Comparison of ENCODE assay signal across 8 cellular contexts in genomic region chr17:29622337-29623282, GRCh38. TPM values are rescaled to one million over a fixed set of nuclear protein-coding genes. Genes with fewer than 3 reads are reported as not detected.
DNase-seq lines count a peak whose midpoint lies in the region; ATAC-seq lines count a peak whose summit lies in the region.

TSS of gene CORO6 (minus strand) at chr17:29622912. CDS start at chr17:29621421, 1,491 bp downstream.

- H4K20me1 ChIP-seq in BLaER1 treated with 17β-estradiol and CSF1 and Interleukin-3, amounts not matched to agents 10 nM and 100 nM, result peaks cover 8 to 57% (median 27%) of the 10 kb centered on the region in 11 experiments; a peak in 20 of 22 replicates

- H3K27me3 ChIP-seq in BLaER1 treated with 17β-estradiol and CSF1 and Interleukin-3, amounts not matched to agents 10 nM and 100 nM, result peaks cover 0 to 1% (median under 1%) of the 10 kb centered on the region in 11 experiments; a peak in 8 of 22 replicates
- H3K27me3 ChIP-seq in effector memory CD4-positive, alpha-beta T cell (replicated peaks; ENCODE audit: control insufficient read depth, insufficient read depth, low read length, poor library complexity, severe bottlenecking), result no peaks in the 10 kb centered on the region

- peak within 1 kb of the TSS in 9 of 11 experiments; percentile 59 to 81 (median 75); a peak in 18 of 22 replicates for H3K27ac ChIP-seq in BLaER1 treated with 17β-estradiol and CSF1 and Interleukin-3, amounts not matched to agents 10 nM and 100 nM
- no peak within 1 kb of the TSS for H3K27ac ChIP-seq in effector memory CD4-positive, alpha-beta T cell (ENCODE audit: insufficient read depth, low read length, poor library complexity, severe bottlenecking)

- H3K4me2 ChIP-seq in BLaER1 treated with 17β-estradiol and CSF1 and Interleukin-3, amounts not matched to agents 10 nM and 100 nM, result peak within 1 kb of the TSS; percentile 93 to 98 (median 96)

- H3K36me3 ChIP-seq in BLaER1 treated with 17β-estradiol and CSF1 and Interleukin-3, amounts not matched to agents 10 nM and 100 nM, result peaks cover 0 to 25% (median 18%) of the 10 kb centered on the region in 11 experiments; a peak in 18 of 22 replicates
- no peaks in the 10 kb centered on the region for H3K36me3 ChIP-seq in effector memory CD4-positive, alpha-beta T cell (ENCODE audit: control insufficient read depth, insufficient read depth, low read length)

- peak within 1 kb of the TSS; percentile 65 to 88 (median 81); a peak in 21 of 22 replicates for H3K9ac ChIP-seq in BLaER1 treated with 17β-estradiol and CSF1 and Interleukin-3, amounts not matched to agents 10 nM and 100 nM

- no peaks in the 10 kb centered on the region for H3K9me3 ChIP-seq in BLaER1 treated with 17β-estradiol and CSF1 and Interleukin-3, amounts not matched to agents 10 nM and 100 nM (replicated peaks in 1 of 11)
- no peaks in the 10 kb centered on the region for H3K9me3 ChIP-seq in effector memory CD4-positive, alpha-beta T cell (ENCODE audit: control insufficient read depth, low read length)

- peaks cover 51 to 89% (median 72%) of the 10 kb centered on the region in 10 experiments for H3K4me1 ChIP-seq in BLaER1 treated with 17β-estradiol and CSF1 and Interleukin-3, amounts not matched to agents 10 nM and 100 nM
- peaks cover 21% of the 10 kb centered on the region for H3K4me1 ChIP-seq in effector memory CD4-positive, alpha-beta T cell (ENCODE audit: control insufficient read depth, insufficient read depth, low read length, poor library complexity, severe bottlenecking)

- ATAC-seq in GM19467 (IDR thresholded peaks at IDR 0.05; ENCODE audit: unreplicated experiment), result peak; percentile 34
- ATAC-seq in GM18861 (IDR thresholded peaks at IDR 0.05; ENCODE audit: unreplicated experiment), result no peak

- peak; percentile 20 for DNase-seq in NCI-H1105 treated with DMSO at 0.1 percent for 48 hours (lab: John Stamatoyannopoulos, UW)
- DNase-seq in activated CD4-positive, alpha-beta T cell treated with anti-CD3 and anti-CD28 coated beads, Interleukin-2, amount 50 U/mL, for 4 hours, result peak; percentile 52 to 58
- DNase-seq in effector memory CD4-positive, alpha-beta T cell, result peak; percentile 50 to 61 (median 54)
- peak; percentile 39 to 55 for DNase-seq in lung microvascular endothelial cell (ENCODE audit: low read depth in 2 of 2)
- DNase-seq in stimulated activated CD8-positive, alpha-beta memory T cell treated with anti-CD3 and anti-CD28 coated beads, Interleukin-4, amount 100 ng/mL, for 48 hours, result peak; percentile 85

- peak within 1 kb of the TSS; percentile 71 to 85 (median 79) for H3K4me3 ChIP-seq in BLaER1 treated with 17β-estradiol and CSF1 and Interleukin-3, amounts not matched to agents 10 nM and 100 nM
- peak within 1 kb of the TSS; percentile 79 for H3K4me3 ChIP-seq in effector memory CD4-positive, alpha-beta T cell (ENCODE audit: insufficient read depth, low read depth, low read length, poor library complexity, severe bottlenecking)

RNA-seq across cellular contexts. Expression of gene CORO6, which starts in this region (rescaled TPM):
- total RNA-seq in lung microvascular endothelial cell, result 0.40 and 0.87 TPM in 2 replicates

Comparison
In these comparisons a context has a peak if more than half of its experiments do, and no peak if none do; other contexts are left out.
1. Peak in DNase-seq in lung microvascular endothelial cell; RNA of the gene not detected or under 1 TPM.
2. DNase-seq: peak in every context shown above with its lines; median percentile 85 in stimulated activated CD8-positive, alpha-beta memory T cell treated with anti-CD3 and anti-CD28 coated beads, Interleukin-4, amount 100 ng/mL, for 48 hours; 55 in activated CD4-positive, alpha-beta T cell treated with anti-CD3 and anti-CD28 coated beads, Interleukin-2, amount 50 U/mL, for 4 hours; 54 in effector memory CD4-positive, alpha-beta T cell; 47 in lung microvascular endothelial cell; 20 in NCI-H1105 treated with DMSO at 0.1 percent for 48 hours.